Comparison of ENCODE assay signal across 22 cellular contexts in the genomic region with DNA sequence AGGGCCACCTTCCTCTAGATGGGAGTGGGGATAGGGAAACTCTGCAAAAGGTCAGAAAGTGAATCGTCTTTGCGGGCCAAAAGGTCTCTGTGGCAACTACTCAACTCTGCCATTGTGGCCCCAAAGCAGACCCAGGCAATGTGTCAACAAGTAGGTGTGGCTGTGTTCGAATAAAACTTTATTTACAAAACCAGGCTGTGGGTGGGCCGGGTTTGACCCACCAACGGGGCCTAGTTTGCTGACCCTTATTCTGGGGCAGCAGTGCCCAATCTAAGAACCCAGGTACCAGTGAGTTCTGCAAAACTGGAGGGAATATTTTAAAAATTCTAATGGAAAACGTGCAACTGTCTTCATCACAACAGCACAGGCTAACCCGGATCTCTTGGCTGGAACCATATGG.
"Had no signal": no experiment of that assay in that cellular context is flagged by ENCODE, and none has a peak within 500 bp of the region (broad histone marks: within the 10 kb centered on the region; RNA-seq: fewer than 3 reads in every experiment).

No MANE protein-coding gene starts in this region.

- H3K36me3 Mint-ChIP-seq: naive thymus-derived CD4-positive, alpha-beta T cell; stimulated activated memory B cell treated with anti-CD40 and anti-IgM and Interleukin-4, amounts not matched to agents 10 μg/mL and 1 μg/mL and 100 μg/mL, for 72 hours had no signal

- H3K36me3 ChIP-seq: prostate gland, right atrium auricular region, sigmoid colon, tibial artery, upper lobe of left lung, vagina had no signal

- FAIRE-seq: colon, frontal cortex, keratinocyte had no signal

- H3K4me3 ChIP-seq: prostate gland, right atrium auricular region, testis, tibial artery, upper lobe of left lung, vagina had no signal

- H3K9me3 ChIP-seq: prostate gland, right atrium auricular region, sigmoid colon, testis, tibial artery, upper lobe of left lung, vagina had no signal

- H3K4me1 ChIP-seq: prostate gland had no signal

- H3K27me3 ChIP-seq: dorsolateral prefrontal cortex, right atrium auricular region, sigmoid colon, testis, tibial artery, upper lobe of left lung, vagina had no signal

- H3K4me3 Mint-ChIP-seq: naive thymus-derived CD4-positive, alpha-beta T cell; stimulated activated memory B cell treated with anti-CD40 and anti-IgM and Interleukin-4, amounts not matched to agents 10 μg/mL and 1 μg/mL and 100 μg/mL, for 72 hours had no signal

- H3K27ac Mint-ChIP-seq: naive thymus-derived CD4-positive, alpha-beta T cell; stimulated activated memory B cell treated with anti-CD40 and anti-IgM and Interleukin-4, amounts not matched to agents 10 μg/mL and 1 μg/mL and 100 μg/mL, for 72 hours had no signal

- DNase-seq: dorsolateral prefrontal cortex; effector CD4-positive, alpha-beta T cell; head of caudate nucleus; mesenchymal stem cell; midbrain; naive thymus-derived CD4-positive, alpha-beta T cell; nucleus accumbens; sigmoid colon; stimulated activated CD4-positive, alpha-beta T cell treated with anti-CD3 and anti-CD28 coated beads, Interleukin-2, amount 100 ng/mL, for 24 hours; stimulated activated CD4-positive, alpha-beta T cell treated with anti-CD3 and anti-CD28 coated beads, Interleukin-4, amount 100 ng/mL, for 24 hours; stimulated activated naive CD8-positive, alpha-beta T cell treated with anti-CD3 and anti-CD28 coated beads, Interleukin-15, Interleukin-2, amounts not matched to agents 100 U/mL and 50 U/mL, for 24 hours; substantia nigra; testis; tibial artery; upper lobe of left lung had no signal

- H3K4me1 Mint-ChIP-seq: naive thymus-derived CD4-positive, alpha-beta T cell; stimulated activated memory B cell treated with anti-CD40 and anti-IgM and Interleukin-4, amounts not matched to agents 10 μg/mL and 1 μg/mL and 100 μg/mL, for 72 hours had no signal

- H3K27ac ChIP-seq: prostate gland, testis, tibial artery, upper lobe of left lung, vagina had no signal
